Comparison of ENCODE assay signal across 12 cellular contexts in genomic region chr10:50594012-50594411, GRCh38. TPM values are rescaled to one million over a fixed set of nuclear protein-coding genes. Genes with fewer than 3 reads are reported as not detected.
DNase-seq lines count a peak whose midpoint lies in the region; TF ChIP-seq lines count a peak whose summit lies in the region.
"Had no signal": no experiment of that assay in that cellular context is flagged by ENCODE, and none has a peak within 500 bp of the region (broad histone marks: within the 10 kb centered on the region; RNA-seq: fewer than 3 reads in every experiment).

No MANE protein-coding gene starts in this region.

- H3K27me3 Mint-ChIP-seq in activated naive CD4-positive, alpha-beta T cell treated with anti-CD3 and anti-CD28 coated beads, Interleukin-2, amount 10 ng/mL, durations not matched to agents 7 days and 5 days, result no peaks in the 10 kb centered on the region

- no peaks in the 10 kb centered on the region for H3K4me1 Mint-ChIP-seq in activated naive CD4-positive, alpha-beta T cell treated with anti-CD3 and anti-CD28 coated beads, Interleukin-2, amount 10 ng/mL, durations not matched to agents 7 days and 5 days

- peaks cover under 1% of the 10 kb centered on the region for H3K36me3 Mint-ChIP-seq in activated naive CD4-positive, alpha-beta T cell treated with anti-CD3 and anti-CD28 coated beads, Interleukin-2, amount 10 ng/mL, durations not matched to agents 7 days and 5 days

- in situ Hi-C loops in astrocyte of the spinal cord (cut with HindIII; ENCODE audit: low sequenced_read_pairs), result no loop called here

- H3K4me3 ChIP-seq in MG63, result no peak overlapping the region
- H3K4me3 ChIP-seq in astrocyte of the spinal cord (ENCODE audit: low read depth, low read length), result no peak overlapping the region
- H3K4me3 ChIP-seq: colonic mucosa, ovary had no signal

- no peaks in the 10 kb centered on the region for H3K9me3 ChIP-seq in MG63
- H3K9me3 ChIP-seq: colonic mucosa, ovary had no signal

- H3K27ac ChIP-seq in substantia nigra (ENCODE audit: low read depth, low read length, poor library complexity, severe bottlenecking), result no peak overlapping the region
- H3K27ac ChIP-seq: colonic mucosa, ovary had no signal

- no peaks in the 10 kb centered on the region for H3K9me3 Mint-ChIP-seq in activated naive CD4-positive, alpha-beta T cell treated with anti-CD3 and anti-CD28 coated beads, Interleukin-2, amount 10 ng/mL, durations not matched to agents 7 days and 5 days
- H3K9me3 Mint-ChIP-seq: T-helper 1 cell treated with Interleukin-12 subunit alpha and Interleukin-12 subunit beta and Interleukin-4 antibody, amounts not matched to agents 30 μg/mL and 1 μg/mL, for 36 hours had no signal

- H3K27ac Mint-ChIP-seq in activated naive CD4-positive, alpha-beta T cell treated with anti-CD3 and anti-CD28 coated beads, Interleukin-2, amount 10 ng/mL, durations not matched to agents 7 days and 5 days, result no peak overlapping the region
- H3K27ac Mint-ChIP-seq: T-helper 1 cell treated with Interleukin-12 subunit alpha and Interleukin-12 subunit beta and Interleukin-4 antibody, amounts not matched to agents 30 μg/mL and 1 μg/mL, for 36 hours had no signal

- CTCF ChIA-PET in activated naive CD4-positive, alpha-beta T cell treated with anti-CD3 and anti-CD28 coated beads, Interleukin-2, amount 10 ng/mL, durations not matched to agents 7 days and 5 days (lab: Charles Lee), result no interaction called here

- no peak for TF ChIP-seq CTCF in astrocyte of the spinal cord (IDR thresholded peaks at IDR 0.05; ENCODE audit: low read depth, low read length)

- DNase-seq in AG20443 (ENCODE audit: low spot score), result peak; percentile 55
- peak; percentile 45 for DNase-seq in MG63
- DNase-seq in astrocyte of the spinal cord (ENCODE audit: low read depth, low spot score), result peak; percentile 88
- peak; percentile 19 for DNase-seq in hepatic stellate cell (ENCODE audit: low spot score)
- DNase-seq in activated naive CD4-positive, alpha-beta T cell treated with anti-CD3 and anti-CD28 coated beads, Interleukin-2, amount 10 ng/mL, durations not matched to agents 7 days and 5 days, result no peak
- no peak for DNase-seq in T-helper 2 cell
- no peak for DNase-seq in HuH-7.5 (ENCODE audit: low spot score)
- no peak for DNase-seq in substantia nigra (lab: John Stamatoyannopoulos, UW)
- DNase-seq: colonic mucosa, NCI-H82, ovary had no signal

- H3K4me3 Mint-ChIP-seq in activated naive CD4-positive, alpha-beta T cell treated with anti-CD3 and anti-CD28 coated beads, Interleukin-2, amount 10 ng/mL, durations not matched to agents 7 days and 5 days, result no peak overlapping the region
- H3K4me3 Mint-ChIP-seq: T-helper 1 cell treated with Interleukin-12 subunit alpha and Interleukin-12 subunit beta and Interleukin-4 antibody, amounts not matched to agents 30 μg/mL and 1 μg/mL, for 36 hours had no signal

- no peaks in the 10 kb centered on the region for H3K36me3 ChIP-seq in MG63
- H3K36me3 ChIP-seq: colonic mucosa, ovary had no signal

- no peaks in the 10 kb centered on the region for H3K27me3 ChIP-seq in MG63
- H3K27me3 ChIP-seq: colonic mucosa, ovary had no signal

RNA-seq across cellular contexts. Expression of gene SGMS1, which starts 29.7 kb away (rescaled TPM):
- 9.2 and 19.7 TPM in 2 replicates for total RNA-seq in MG63 (2014; rRNA removed; shearing (Covaris generic); ENCODE audit: low replicate concordance)

Comparison
In these comparisons a context has a peak if more than half of its experiments do, and no peak if none do; other contexts are left out.
1. DNase-seq: peak in AG20443 (single experiment), MG63 (single experiment), astrocyte of the spinal cord (single experiment) and hepatic stellate cell (single experiment); none in activated naive CD4-positive, alpha-beta T cell treated with anti-CD3 and anti-CD28 coated beads, Interleukin-2, amount 10 ng/mL, durations not matched to agents 7 days and 5 days (single experiment), T-helper 2 cell (0 of 5), HuH-7.5 (single experiment) and substantia nigra (0 of 49).